Comparison of ENCODE assay signal across 8 cellular contexts in the genomic region with DNA sequence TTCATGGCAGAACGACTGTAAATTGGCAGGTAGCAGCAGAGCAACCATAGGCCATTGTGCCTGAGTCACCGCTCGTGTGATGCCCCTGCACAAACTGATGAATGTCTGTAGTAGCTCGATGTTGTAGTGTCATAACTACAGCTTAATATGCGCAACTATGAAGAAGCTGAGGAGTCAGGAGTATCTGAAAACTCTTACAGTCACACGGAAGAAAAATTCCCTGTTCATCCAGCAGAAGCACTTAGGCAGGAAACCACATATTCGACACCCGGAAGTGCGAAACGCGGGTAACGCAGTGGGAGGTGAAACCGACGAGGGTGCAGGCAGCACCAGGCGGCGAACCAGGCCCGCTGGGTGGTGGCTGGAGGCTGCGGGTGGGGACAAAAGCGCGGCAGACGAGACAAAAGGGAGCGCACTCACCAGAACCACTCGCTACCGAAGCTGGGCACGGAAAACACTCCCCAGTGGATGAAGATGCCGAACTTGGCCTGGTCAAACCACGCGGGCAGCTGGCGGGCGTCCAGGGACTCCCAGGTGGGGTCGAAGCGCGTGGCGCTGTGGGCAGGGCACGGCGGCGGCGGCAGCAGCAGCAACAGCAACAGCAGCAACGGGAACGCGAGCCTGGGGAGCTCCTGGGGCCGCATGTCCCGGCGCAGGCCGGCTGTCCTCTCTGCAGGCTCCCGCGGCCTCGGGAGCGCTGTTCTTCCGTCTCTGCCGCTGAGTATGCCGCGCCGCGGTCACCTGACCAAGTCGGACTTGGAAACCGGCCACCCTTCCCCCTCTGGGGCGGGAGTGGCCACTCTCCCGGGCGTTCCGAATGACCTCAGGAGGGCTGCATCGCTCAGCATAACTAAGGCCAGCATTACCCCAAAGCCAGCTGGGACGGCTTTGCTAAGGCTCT. TPM values are rescaled to one million over a fixed set of nuclear protein-coding genes. Genes with fewer than 3 reads are reported as not detected.
DNase-seq lines count a peak whose midpoint lies in the region; ATAC-seq, FAIRE-seq and TF ChIP-seq lines count a peak whose summit lies in the region.

TSS of gene FUCA2 (minus strand) at position 730 of the 901 bp plus-strand sequence. CDS start at position 644, 86 bp downstream.

- POLR2A ChIA-PET in activated CD4-positive, alpha-beta T cell treated with anti-CD3 and anti-CD28 coated beads for 36 hours (lab: Charles Lee): interaction anchor here (0.6 to 1.1 kb wide), 2 partner anchors 60 to 93 kb away, joined by 4 read pairs; partner anchors contain the start of genes ADAT2 and PEX3

- peak; percentile 85 for ATAC-seq in activated CD4-positive, alpha-beta T cell treated with anti-CD3 and anti-CD28 coated beads for 36 hours

- peak; percentile 43 for DNase-seq in GM12864 (ENCODE audit: low read depth)
- DNase-seq in HFFc6: peak; percentile 76
- peak; percentile 39 to 71 for DNase-seq in NCI-H2081 (lab: John Stamatoyannopoulos, UW)
- DNase-seq in activated CD4-positive, alpha-beta T cell treated with anti-CD3 and anti-CD28 coated beads for 36 hours: peak; percentile 80
- DNase-seq in chondrocyte (ENCODE audit: low spot score): peak; percentile 95
- DNase-seq in kidney: peak; percentile 96
- DNase-seq in stimulated activated CD4-positive, alpha-beta T cell treated with anti-CD3 and anti-CD28 coated beads, Interleukin-12 subunit alpha, Interleukin-12 subunit beta, amount 100 ng/mL, for 48 hours (ENCODE audit: low read depth in 2 of 3, low spot score in 1 of 3): peak; percentile 43 to 64 (median 52)
- DNase-seq in NCI-H128 (lab: John Stamatoyannopoulos, UW; ENCODE audit: unreplicated experiment): no peak

- H3K27ac Mint-ChIP-seq in HFFc6 (peak within 1 kb of the TSS; percentile 90), chondrocyte (ENCODE audit: unreplicated experiment) (peak within 1 kb of the TSS; percentile 85)
- H3K27ac Mint-ChIP-seq in activated CD4-positive, alpha-beta T cell treated with anti-CD3 and anti-CD28 coated beads for 36 hours: peak within 1 kb of the TSS; percentile 91

- intact Hi-C loops in activated CD4-positive, alpha-beta T cell treated with anti-CD3 and anti-CD28 coated beads for 36 hours (cut with DNase I, micrococcal nuclease): loop anchor here (1.0 to 5.0 kb wide), 6 partner anchors 26 to 501 kb away; partner anchors contain the start of genes ADAT2 (in 1 of the 2), LTV1 (in 1 of the 2) and PEX3 (in 1 of the 2)
- intact Hi-C loops in kidney (cut with DNase I): no loop called here

- H3K36me3 ChIP-seq in kidney (ENCODE audit: control insufficient read depth in 1 of 2, insufficient read depth in 2 of 2, low read length in 2 of 2): peaks cover 3 to 7% of the 10 kb centered on the region in 2 donors

- H3K4me3 Mint-ChIP-seq in HFFc6 (peak within 1 kb of the TSS; percentile 91), chondrocyte (ENCODE audit: unreplicated experiment) (peak within 1 kb of the TSS; percentile 79)
- peak within 1 kb of the TSS; percentile 84 for H3K4me3 Mint-ChIP-seq in activated CD4-positive, alpha-beta T cell treated with anti-CD3 and anti-CD28 coated beads for 36 hours

- H3K27me3 Mint-ChIP-seq in HFFc6 (ENCODE audit: insufficient read depth): peaks cover 1% of the 10 kb centered on the region; the same call in 1 of the 2 replicates
- no peaks in the 10 kb centered on the region for H3K27me3 Mint-ChIP-seq in activated CD4-positive, alpha-beta T cell treated with anti-CD3 and anti-CD28 coated beads for 36 hours
- H3K27me3 Mint-ChIP-seq in chondrocyte (ENCODE audit: low read depth): peaks cover 3% of the 10 kb centered on the region

- TF ChIP-seq CTCF in GM12864 (IDR thresholded peaks at IDR 0.05; ENCODE audit: low read depth, low read length, missing control alignments) (no peak), HFFc6 (IDR thresholded peaks at IDR 0.05) (no peak), chondrocyte (IDR thresholded peaks at IDR 0.05) (peak; percentile 33), kidney (IDR thresholded peaks at IDR 0.05; ENCODE audit: borderline replicate concordance, extremely low read depth, insufficient read depth) (no peak)

- CTCF ChIA-PET in activated CD4-positive, alpha-beta T cell treated with anti-CD3 and anti-CD28 coated beads for 36 hours (lab: Charles Lee): interaction anchor here (0.6 to 3.4 kb wide), 5 partner anchors 30 to 502 kb away, joined by 3 to 16 read pairs (median 3); no protein-coding TSS in a partner anchor

- H3K9me3 Mint-ChIP-seq in HFFc6: no peaks in the 10 kb centered on the region
- H3K9me3 Mint-ChIP-seq in activated CD4-positive, alpha-beta T cell treated with anti-CD3 and anti-CD28 coated beads for 36 hours (ENCODE audit: low read depth): no peaks in the 10 kb centered on the region
- H3K9me3 Mint-ChIP-seq in chondrocyte (ENCODE audit: low read depth): no peaks in the 10 kb centered on the region

- H3K9me3 ChIP-seq in kidney (ENCODE audit: control insufficient read depth in 1 of 2, low read length in 2 of 2): no peaks in the 10 kb centered on the region

- H3K4me3 ChIP-seq in GM12864 (ENCODE audit: low read depth, low read length) (peak within 1 kb of the TSS; percentile 71), kidney (ENCODE audit: low read length in 2 of 2) (peak within 1 kb of the TSS; percentile 83 to 86)

- FAIRE-seq in kidney (lab: Jason Lieb, UNC): no peak

- H3K4me1 Mint-ChIP-seq in HFFc6 (ENCODE audit: low read depth): peaks cover 55% of the 10 kb centered on the region
- peaks cover 22% of the 10 kb centered on the region for H3K4me1 Mint-ChIP-seq in activated CD4-positive, alpha-beta T cell treated with anti-CD3 and anti-CD28 coated beads for 36 hours
- peaks cover 45% of the 10 kb centered on the region for H3K4me1 Mint-ChIP-seq in chondrocyte (ENCODE audit: low read depth)

- H3K4me1 ChIP-seq in kidney (ENCODE audit: control insufficient read depth in 1 of 2, insufficient read depth in 1 of 2, low read depth in 1 of 2, low read length in 2 of 2): peaks cover 4 to 14% of the 10 kb centered on the region in 2 donors

- H3K36me3 Mint-ChIP-seq in HFFc6 (ENCODE audit: low read depth) (peaks cover 17% of the 10 kb centered on the region; the same call in 1 of the 2 replicates), chondrocyte (ENCODE audit: low read depth) (peaks cover 10% of the 10 kb centered on the region)
- peaks cover 17% of the 10 kb centered on the region for H3K36me3 Mint-ChIP-seq in activated CD4-positive, alpha-beta T cell treated with anti-CD3 and anti-CD28 coated beads for 36 hours (ENCODE audit: low read depth)

- H3K9ac ChIP-seq in kidney (ENCODE audit: low read length in 2 of 2): peak within 1 kb of the TSS; percentile 84 to 86

- H3K27ac ChIP-seq in kidney (ENCODE audit: low read depth in 2 of 2, low read length in 2 of 2): peak within 1 kb of the TSS; percentile 83 to 90

RNA-seq across cellular contexts. Expression of gene FUCA2, which starts in this region (rescaled TPM):
- total RNA-seq in HFFc6 (2021; fragmentation: NEBNext Ultra II Directional; extraction: Animal tissue kit (Norgen Biotek cat#: 25700)): 100 to 1,000 TPM in 4 of 6 experiments, 10 to 100 TPM in 2; 86.4 to 126 (median 121) TPM
- 1 to 10 TPM; 6.7 to 7.8 TPM for total RNA-seq in activated CD4-positive, alpha-beta T cell treated with anti-CD3 and anti-CD28 coated beads for 36 hours
- total RNA-seq in chondrocyte: 52.4 to 57.6 TPM (median 54.4 TPM) in 3 replicates
- total RNA-seq in kidney: 68.6 TPM
- polyA plus RNA-seq in kidney (ENCODE audit: insufficient read depth, low read depth, low replicate concordance): 73.4 TPM
